ENCODE assay signal across 9 cellular contexts in the genomic region with DNA sequence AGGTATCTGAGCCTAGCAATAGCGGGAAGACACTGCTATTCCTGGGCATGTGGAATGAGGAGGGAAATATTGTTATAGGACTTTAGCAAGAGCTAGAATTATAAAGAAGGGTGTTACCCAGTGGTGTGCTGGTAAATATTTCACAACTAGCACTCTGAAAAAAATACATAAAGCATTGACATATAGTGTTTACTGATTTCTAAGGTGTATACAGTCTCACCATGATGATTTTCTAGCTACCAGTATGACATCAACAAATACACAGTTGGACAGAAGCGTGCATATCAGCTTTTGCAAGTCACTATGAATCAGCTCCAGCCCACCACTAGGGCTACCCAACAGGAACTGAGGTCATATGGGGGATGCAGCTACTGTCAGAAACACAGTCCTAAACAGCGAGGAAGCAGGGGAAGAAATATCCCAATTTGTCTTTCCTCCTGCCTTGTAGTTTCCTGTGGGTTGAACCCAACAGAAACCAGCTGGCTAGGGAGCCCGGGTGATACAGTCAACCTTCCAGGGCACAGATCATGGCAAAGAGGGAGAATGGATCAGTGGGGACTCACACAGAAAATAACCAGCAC. TPM values are rescaled to one million over a fixed set of nuclear protein-coding genes. Genes with fewer than 3 reads are reported as not detected.
DNase-seq lines count a peak whose midpoint lies in the region; TF ChIP-seq lines count a peak whose summit lies in the region.
"Had no signal": no experiment of that assay in that cellular context is flagged by ENCODE, and none has a peak within 500 bp of the region (broad histone marks: within the 10 kb centered on the region; RNA-seq: fewer than 3 reads in every experiment).

No MANE protein-coding gene starts in this region.

- H3F3A ChIP-seq in smooth muscle cell (ENCODE audit: low read depth): peaks cover 4% of the 10 kb centered on the region

- no peaks in the 10 kb centered on the region for H3K79me2 ChIP-seq in smooth muscle cell (ENCODE audit: low read depth)

- H3K4me3 ChIP-seq in GM12875 (ENCODE audit: low read depth, low read length) (no peak overlapping the region), dorsolateral prefrontal cortex (no peak overlapping the region), smooth muscle cell (no peak overlapping the region)

- intact Hi-C loops in dorsolateral prefrontal cortex (cut with DNase I): no loop called here

- H3K27ac ChIP-seq in dorsolateral prefrontal cortex (peak overlapping the region in 37 of 59 donors; percentile 2 to 90 (median 49)), smooth muscle cell (ENCODE audit: low read depth) (peak overlapping the region; percentile 94)

- peak overlapping the region; percentile 72 for H3K9ac ChIP-seq in smooth muscle cell (ENCODE audit: low read depth)

- 50% methylated on average over 4 of the region's 4 CpGs for WGBS in smooth muscle cell (ENCODE audit: low lambda C conversion rate)

- H4K20me1 ChIP-seq in smooth muscle cell (ENCODE audit: low read depth): no peaks in the 10 kb centered on the region

- H3K27me3 ChIP-seq in dorsolateral prefrontal cortex (no peaks in the 10 kb centered on the region), smooth muscle cell (ENCODE audit: low read depth) (no peaks in the 10 kb centered on the region)

- peak overlapping the region; percentile 31 for H2AFZ ChIP-seq in smooth muscle cell (ENCODE audit: low read depth)

- H3K9me3 ChIP-seq in smooth muscle cell (replicated peaks; ENCODE audit: low read depth): no peaks in the 10 kb centered on the region

- DNase-seq in NAMALWA (ENCODE audit: low spot score) (peak; percentile 11), dorsolateral prefrontal cortex (no peak), smooth muscle cell (lab: John Stamatoyannopoulos, UW; ENCODE audit: unreplicated experiment) (no peak), NCI-H1930 (lab: John Stamatoyannopoulos, UW) (no peak), NCI-H1105 (lab: John Stamatoyannopoulos, UW) (no peak)
- DNase-seq in activated effector memory CD4-positive, alpha-beta T cell treated with Interleukin-2 at 50 U/mL for 16 hours: no peak
- DNase-seq: NCI-H1694 treated with DMSO at 0.1 percent for 48 hours, Right ventricle myocardium superior had no signal

- H3K4me1 ChIP-seq in smooth muscle cell (ENCODE audit: low read depth): peaks cover 6% of the 10 kb centered on the region

- peak overlapping the region; percentile 33 for H3K4me2 ChIP-seq in smooth muscle cell

- TF ChIP-seq CTCF in GM12875 (IDR thresholded peaks at IDR 0.05; ENCODE audit: borderline replicate concordance, insufficient read depth, low read depth, low read length) (0 out of 2 replicates have a peak, but pooled peaks have one; percentile 6), dorsolateral prefrontal cortex (IDR thresholded peaks at IDR 0.05 in 54 of 56, conservative IDR thresholded peaks at IDR 0.05 in 2 of 56; ENCODE audit: low read depth in 1 of 56, partially characterized antibody in 56 of 56) (no peak), smooth muscle cell (IDR thresholded peaks at IDR 0.05; ENCODE audit: borderline replicate concordance, insufficient read depth, poor library complexity, severe bottlenecking) (no peak)

- H3K36me3 ChIP-seq in smooth muscle cell (ENCODE audit: low read depth): no peaks in the 10 kb centered on the region

RNA-seq across cellular contexts. Expression of a gene that starts 39.6 kb away (rescaled TPM):
- total RNA-seq in dorsolateral prefrontal cortex (1 to 10 TPM in 64 of 120 experiments, under 1 TPM in 40, not detected in 16; 0.28 to 7.5 (median 1.3) TPM), smooth muscle cell (3.8 and 5.1 TPM in 2 replicates)
- polyA plus RNA-seq in smooth muscle cell: 8.8 and 10.9 TPM in 2 replicates
- total RNA-seq: Right ventricle myocardium superior had no signal

RNA-seq across cellular contexts. Expression of a gene that starts 46.3 kb away (rescaled TPM):
- total RNA-seq in dorsolateral prefrontal cortex (100 to 1,000 TPM in 106 of 120 experiments, 10 to 100 TPM in 14; 75.5 to 170 (median 127) TPM), smooth muscle cell (175 and 270 TPM in 2 replicates)
- 484 and 493 TPM in 2 replicates for polyA plus RNA-seq in smooth muscle cell
